Comparison of ENCODE assay signal across 8 cellular contexts in genomic region chr6:6811151-6812002, GRCh38.
DNase-seq lines count a peak whose midpoint lies in the region; ATAC-seq and TF ChIP-seq lines count a peak whose summit lies in the region.

No MANE protein-coding gene starts in this region.

- no peaks in the 10 kb centered on the region for H3K79me1 ChIP-seq in mesendoderm (ENCODE audit: low read length)

- no peak overlapping the region for H2BK15ac ChIP-seq in mesendoderm (replicated peaks; ENCODE audit: low read depth)

- H3K4me3 ChIP-seq in OCI-LY3 (ENCODE audit: low read length) (peak overlapping the region; percentile 72), mesendoderm (ENCODE audit: low read length) (no peak overlapping the region), urinary bladder (ENCODE audit: low read depth, low read length) (peak overlapping the region; percentile 20)

- H4K20me1 ChIP-seq in OCI-LY3 (ENCODE audit: insufficient read depth, low read length) = no peaks in the 10 kb centered on the region

- WGBS in mesendoderm (ENCODE audit: extremely low coverage, insufficient coverage, low lambda C conversion rate) = no CpG with 5 or more reads among the region's 16 CpGs
- WGBS in urinary bladder = 26% methylated on average over 16 of the region's 16 CpGs

- H3K4me2 ChIP-seq in OCI-LY3 (ENCODE audit: low read length) (peak overlapping the region; percentile 82), mesendoderm (ENCODE audit: low read length) (no peak overlapping the region)

- H3K36me3 ChIP-seq in OCI-LY3 (replicated peaks; ENCODE audit: low read depth, low read length) (no peaks in the 10 kb centered on the region), mesendoderm (ENCODE audit: control insufficient read depth, insufficient read depth, low read length) (no peaks in the 10 kb centered on the region), urinary bladder (ENCODE audit: insufficient read depth) (no peaks in the 10 kb centered on the region)

- no peak overlapping the region for H2BK5ac ChIP-seq in mesendoderm (ENCODE audit: low read length)

- H3K9ac ChIP-seq in OCI-LY3 (ENCODE audit: low read length) (peak overlapping the region; percentile 2; the same call in 1 of the 2 replicates), mesendoderm (ENCODE audit: low read length) (no peak overlapping the region)

- H3K4ac ChIP-seq in mesendoderm (ENCODE audit: low read depth, low read length) = no peak overlapping the region

- H4K5ac ChIP-seq in mesendoderm (ENCODE audit: low read length) = no peak overlapping the region

- no peak overlapping the region for H3K27ac ChIP-seq in OCI-LY3 (ENCODE audit: low read length)
- H3K27ac ChIP-seq in mesendoderm (ENCODE audit: low read depth, low read length) = no peak overlapping the region
- no peak overlapping the region for H3K27ac ChIP-seq in urinary bladder (ENCODE audit: low read depth)

- no peak overlapping the region for H3K18ac ChIP-seq in mesendoderm (ENCODE audit: low read length)

- H3K9me3 ChIP-seq in OCI-LY3 (ENCODE audit: insufficient read depth, low read length) = no peaks in the 10 kb centered on the region

- H2AK5ac ChIP-seq in mesendoderm (ENCODE audit: low read length) = no peak overlapping the region

- no peak overlapping the region for H2BK120ac ChIP-seq in mesendoderm (ENCODE audit: low read depth, low read length)

- no peak overlapping the region for H3K23ac ChIP-seq in mesendoderm (ENCODE audit: low read length)

- peaks cover 21% of the 10 kb centered on the region for H3K4me1 ChIP-seq in OCI-LY3 (ENCODE audit: low read length)
- no peaks in the 10 kb centered on the region for H3K4me1 ChIP-seq in mesendoderm (ENCODE audit: control insufficient read depth, low read depth, low read length)
- no peaks in the 10 kb centered on the region for H3K4me1 ChIP-seq in urinary bladder (ENCODE audit: insufficient read depth)

- TF ChIP-seq CTCF in OCI-LY3 (IDR thresholded peaks at IDR 0.05; ENCODE audit: low read depth, low read length) = no peak

- DNase-seq in AG08396 (ENCODE audit: low spot score) (peak; percentile 39), dermis blood vessel endothelial cell (peak; percentile 86), mesendoderm (peak; percentile 93)
- no peak for DNase-seq in activated CD4-positive, CD25-positive, alpha-beta regulatory T cell treated with anti-CD3 and anti-CD28 coated beads, Interleukin-2, amount 50 U/mL, for 72 hours

- peak overlapping the region; percentile 56 for H2AFZ ChIP-seq in OCI-LY3 (ENCODE audit: low read depth, low read length)

- no peak overlapping the region for H3K56ac ChIP-seq in mesendoderm (ENCODE audit: low read length)

- H3K27me3 ChIP-seq in OCI-LY3 (ENCODE audit: low read depth, low read length) = peaks cover 51% of the 10 kb centered on the region
- H3K27me3 ChIP-seq in mesendoderm (ENCODE audit: insufficient read depth, low read length, poor library complexity) = no peaks in the 10 kb centered on the region

- no peak overlapping the region for H4K8ac ChIP-seq in mesendoderm (ENCODE audit: low read depth, low read length)

- peak; percentile 39 for ATAC-seq in GM21423 (IDR thresholded peaks at IDR 0.05; ENCODE audit: unreplicated experiment)
- no peak for ATAC-seq in HG02759 (IDR thresholded peaks at IDR 0.05; ENCODE audit: unreplicated experiment)

- no peaks in the 10 kb centered on the region for H3K79me2 ChIP-seq in OCI-LY3 (ENCODE audit: low read length)
- no peaks in the 10 kb centered on the region for H3K79me2 ChIP-seq in mesendoderm (ENCODE audit: control insufficient read depth, insufficient read depth, low read length)
